9 cellular contexts compared by ENCODE assay signal in the genomic region with DNA sequence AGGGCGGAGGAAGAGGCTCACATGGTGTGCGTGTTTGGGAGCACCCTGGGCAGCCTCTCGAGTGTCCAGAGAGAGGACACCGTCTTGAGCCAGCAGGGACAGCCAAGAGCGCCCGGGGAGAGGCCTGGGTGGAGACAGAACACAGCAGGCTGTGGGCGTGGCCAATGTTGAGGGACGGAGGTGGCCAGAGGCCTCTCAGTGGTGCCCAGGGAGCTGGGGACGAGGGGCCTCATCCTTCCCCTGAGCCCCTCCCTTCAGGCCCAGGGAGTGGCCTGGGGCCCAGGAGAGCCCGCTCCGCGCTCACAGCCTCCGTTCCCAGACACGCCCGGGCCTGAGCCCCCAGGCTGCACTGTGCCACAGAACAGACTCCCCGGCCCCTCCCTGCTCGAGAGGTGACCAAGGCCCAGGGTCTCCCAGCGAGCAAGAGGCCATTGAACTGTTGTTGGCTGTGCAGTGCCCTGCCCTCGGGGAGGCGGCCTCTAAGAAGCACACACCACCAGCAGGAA. TPM values are rescaled to one million over a fixed set of nuclear protein-coding genes. Genes with fewer than 3 reads are reported as not detected.
A peak's percentile ranks its signal among the peaks of the same experiment; 100 is the strongest.
DNase-seq lines count a peak whose midpoint lies in the region; ATAC-seq, FAIRE-seq and TF ChIP-seq lines count a peak whose summit lies in the region.
"Had no signal": no experiment of that assay in that cellular context is flagged by ENCODE, and none has a peak within 500 bp of the region (broad histone marks: within the 10 kb centered on the region; RNA-seq: fewer than 3 reads in every experiment).

No MANE protein-coding gene starts in this region.

- FAIRE-seq in GM12892 (lab: Jason Lieb, UNC): no peak

- CTCF ChIA-PET in activated CD8-positive, alpha-beta memory T cell treated with anti-CD3 and anti-CD28 coated beads, Interleukin-2, amount 10 ng/mL, durations not matched to agents 7 days and 5 days (lab: Charles Lee): no interaction called here

- no peaks in the 10 kb centered on the region for H3K9me3 Mint-ChIP-seq in activated CD8-positive, alpha-beta memory T cell treated with anti-CD3 and anti-CD28 coated beads, Interleukin-2, amount 10 ng/mL, durations not matched to agents 7 days and 5 days (ENCODE audit: low read depth)

- no peaks in the 10 kb centered on the region for H3K4me1 Mint-ChIP-seq in activated CD8-positive, alpha-beta memory T cell treated with anti-CD3 and anti-CD28 coated beads, Interleukin-2, amount 10 ng/mL, durations not matched to agents 7 days and 5 days

- no peaks in the 10 kb centered on the region for H3K36me3 Mint-ChIP-seq in activated CD8-positive, alpha-beta memory T cell treated with anti-CD3 and anti-CD28 coated beads, Interleukin-2, amount 10 ng/mL, durations not matched to agents 7 days and 5 days

- no peak overlapping the region for H3K4me3 ChIP-seq in epithelial cell of esophagus (ENCODE audit: low read length)
- H3K4me3 ChIP-seq: SK-N-MC had no signal

- H3K27me3 Mint-ChIP-seq in activated CD8-positive, alpha-beta memory T cell treated with anti-CD3 and anti-CD28 coated beads, Interleukin-2, amount 10 ng/mL, durations not matched to agents 7 days and 5 days: no peaks in the 10 kb centered on the region

- ATAC-seq in GM18907 (IDR thresholded peaks at IDR 0.05; ENCODE audit: unreplicated experiment) (no peak), HG03280 (IDR thresholded peaks at IDR 0.05; ENCODE audit: unreplicated experiment) (no peak)
- no peak for ATAC-seq in activated CD8-positive, alpha-beta memory T cell treated with anti-CD3 and anti-CD28 coated beads, Interleukin-2, amount 10 ng/mL, durations not matched to agents 7 days and 5 days

- peak; percentile 91 for DNase-seq in AG20443 (ENCODE audit: low spot score)
- DNase-seq in NCI-H69 (lab: John Stamatoyannopoulos, UW): peak; percentile 20
- no peak for DNase-seq in epithelial cell of esophagus (ENCODE audit: low read depth)
- peak; percentile 57 for DNase-seq in myocyte (ENCODE audit: low read depth)
- DNase-seq in GM12892 (ENCODE audit: insufficient read length): no peak
- no peak for DNase-seq in activated CD8-positive, alpha-beta memory T cell treated with anti-CD3 and anti-CD28 coated beads, Interleukin-2, amount 10 ng/mL, durations not matched to agents 7 days and 5 days

- no peak for TF ChIP-seq POLR2A in GM12892 (IDR thresholded peaks at IDR 0.05; ENCODE audit: low read depth, low read length)

- no peak overlapping the region for H3K27ac Mint-ChIP-seq in activated CD8-positive, alpha-beta memory T cell treated with anti-CD3 and anti-CD28 coated beads, Interleukin-2, amount 10 ng/mL, durations not matched to agents 7 days and 5 days

- H3K4me3 Mint-ChIP-seq in activated CD8-positive, alpha-beta memory T cell treated with anti-CD3 and anti-CD28 coated beads, Interleukin-2, amount 10 ng/mL, durations not matched to agents 7 days and 5 days: no peak overlapping the region

- TF ChIP-seq CTCF in epithelial cell of esophagus (IDR thresholded peaks at IDR 0.05; ENCODE audit: insufficient read depth, low read depth, low read length, missing control alignments): peak; percentile 25

RNA-seq across cellular contexts. Expression of gene CDKN1C, which starts 48.4 kb away (rescaled TPM):
- 274 and 533 TPM in 2 replicates for total RNA-seq in myocyte
- polyA plus RNA-seq in myocyte (2012): 93.8 TPM
- polyA plus RNA-seq in GM12892 (2012; ENCODE audit: missing spikeins): not detected
- total RNA-seq in activated CD8-positive, alpha-beta memory T cell treated with anti-CD3 and anti-CD28 coated beads, Interleukin-2, amount 10 ng/mL, durations not matched to agents 7 days and 5 days: under 1 TPM; 0.44 to 0.87 TPM

Comparison
In these comparisons a context has a peak if more than half of its experiments do, and no peak if none do; other contexts are left out.
1. DNase-seq: peak in AG20443 (single experiment), NCI-H69 (single experiment) and myocyte (single experiment); none in epithelial cell of esophagus (single experiment), GM12892 (single experiment) and activated CD8-positive, alpha-beta memory T cell treated with anti-CD3 and anti-CD28 coated beads, Interleukin-2, amount 10 ng/mL, durations not matched to agents 7 days and 5 days (single experiment).
2. RNA of gene CDKN1C, which starts 48.4 kb away (total RNA-seq): 274 to 533 TPM in myocyte; 0.44 to 0.87 TPM in activated CD8-positive, alpha-beta memory T cell treated with anti-CD3 and anti-CD28 coated beads, Interleukin-2, amount 10 ng/mL, durations not matched to agents 7 days and 5 days; every median in the first group is over 100 times any median in the second.